ENCODE assay signal across 1 cellular context in the genomic region with DNA sequence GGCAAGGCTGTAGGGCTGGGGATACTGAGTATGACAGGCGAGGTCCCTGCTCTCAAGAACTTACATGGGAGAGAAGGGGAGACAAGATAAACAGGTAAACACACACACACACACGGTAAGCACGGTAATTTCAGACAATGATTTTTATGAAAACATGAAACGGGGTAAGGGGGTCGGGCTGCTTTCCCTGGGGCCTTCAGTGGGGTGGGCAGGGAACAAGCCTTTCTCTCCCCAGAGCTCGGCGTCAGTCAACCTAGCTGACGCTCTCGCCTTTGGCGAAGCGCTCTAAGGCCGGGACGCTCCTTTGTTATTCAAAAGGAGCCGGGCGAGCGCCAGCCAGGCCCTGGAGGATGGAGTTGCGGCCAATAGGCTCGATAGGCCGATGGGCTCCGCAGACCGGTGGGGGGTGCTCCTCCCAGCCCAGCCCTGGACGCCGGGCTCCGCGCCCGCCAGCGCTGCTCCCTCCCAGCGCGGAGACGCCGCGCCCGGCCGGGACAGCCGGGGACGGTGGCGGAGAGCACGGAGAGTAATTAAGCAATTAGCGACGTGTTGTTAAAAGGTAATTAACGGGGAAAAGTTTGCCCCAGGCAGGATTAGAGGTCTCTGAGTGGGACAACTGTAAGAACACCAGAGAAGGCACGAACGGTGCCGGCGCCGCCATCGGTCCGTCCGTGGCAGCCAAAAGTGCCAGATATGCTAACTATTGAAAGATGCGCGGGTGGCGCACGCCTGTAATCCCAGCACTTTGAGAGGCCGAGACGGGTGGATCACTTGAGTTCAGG.
TF ChIP-seq lines count a peak whose summit lies in the region.

No MANE protein-coding gene starts in this region.

TF ChIP-seq in liver, 16 proteins besides CTCF, POLR2A, EP300 and RAD21 (continued from another document):
- TF ChIP-seq, protein P1, sequence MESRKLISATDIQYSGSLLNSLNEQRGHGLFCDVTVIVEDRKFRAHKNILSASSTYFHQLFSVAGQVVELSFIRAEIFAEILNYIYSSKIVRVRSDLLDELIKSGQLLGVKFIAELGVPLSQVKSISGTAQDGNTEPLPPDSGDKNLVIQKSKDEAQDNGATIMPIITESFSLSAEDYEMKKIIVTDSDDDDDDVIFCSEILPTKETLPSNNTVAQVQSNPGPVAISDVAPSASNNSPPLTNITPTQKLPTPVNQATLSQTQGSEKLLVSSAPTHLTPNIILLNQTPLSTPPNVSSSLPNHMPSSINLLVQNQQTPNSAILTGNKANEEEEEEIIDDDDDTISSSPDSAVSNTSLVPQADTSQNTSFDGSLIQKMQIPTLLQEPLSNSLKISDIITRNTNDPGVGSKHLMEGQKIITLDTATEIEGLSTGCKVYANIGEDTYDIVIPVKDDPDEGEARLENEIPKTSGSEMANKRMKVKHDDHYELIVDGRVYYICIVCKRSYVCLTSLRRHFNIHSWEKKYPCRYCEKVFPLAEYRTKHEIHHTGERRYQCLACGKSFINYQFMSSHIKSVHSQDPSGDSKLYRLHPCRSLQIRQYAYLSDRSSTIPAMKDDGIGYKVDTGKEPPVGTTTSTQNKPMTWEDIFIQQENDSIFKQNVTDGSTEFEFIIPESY (IDR thresholded peaks at IDR 0.05): no peak
- TF ChIP-seq TAF1 (conservative IDR thresholded peaks at IDR 0.05): no peak
- no peak for TF ChIP-seq FOXA2 (IDR thresholded peaks at IDR 0.05)
- no peak for TF ChIP-seq EGR1 (IDR thresholded peaks at IDR 0.05; ENCODE audit: low read depth in 2 of 2)
- TF ChIP-seq NR2F2 (IDR thresholded peaks at IDR 0.05): no peak
- no peak for TF ChIP-seq YY1 (IDR thresholded peaks at IDR 0.05)
- TF ChIP-seq MAX (IDR thresholded peaks at IDR 0.05): no peak
- TF ChIP-seq RXRA (IDR thresholded peaks at IDR 0.05): no peak
- no peak for TF ChIP-seq GABPA (IDR thresholded peaks at IDR 0.05 in 1 of 2, conservative IDR thresholded peaks at IDR 0.05 in 1 of 2)
